20 cellular contexts compared by ENCODE assay signal in the genomic region with DNA sequence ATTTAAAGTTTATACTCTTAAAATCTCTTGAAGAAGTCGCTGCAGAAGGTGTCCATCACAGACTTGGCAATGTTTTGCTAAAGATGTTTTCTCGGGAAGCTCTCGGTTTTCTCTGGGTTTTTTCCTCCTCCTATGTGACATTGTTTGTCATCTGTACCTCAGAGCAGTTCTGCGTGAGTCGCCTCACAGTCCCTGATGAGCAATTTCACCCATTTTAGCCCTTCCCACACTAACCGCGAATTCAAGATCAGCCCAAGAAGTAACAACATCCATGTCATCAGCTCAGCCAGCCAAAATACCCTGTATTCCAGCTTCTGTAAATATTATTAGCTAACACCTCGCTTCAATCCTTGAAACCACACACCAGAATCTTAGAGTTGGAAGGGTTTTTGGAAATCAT.
A peak's percentile ranks its signal among the peaks of the same experiment; 100 is the strongest.
DNase-seq lines count a peak whose midpoint lies in the region; ATAC-seq and TF ChIP-seq lines count a peak whose summit lies in the region.
"Had no signal": no experiment of that assay in that cellular context is flagged by ENCODE, and none has a peak within 500 bp of the region (broad histone marks: within the 10 kb centered on the region; RNA-seq: fewer than 3 reads in every experiment).

No MANE protein-coding gene starts in this region.

- no peaks in the 10 kb centered on the region for H3K4me1 ChIP-seq in effector memory CD4-positive, alpha-beta T cell (ENCODE audit: control insufficient read depth, insufficient read depth, low read length, poor library complexity, severe bottlenecking)
- H3K4me1 ChIP-seq: gastroesophageal sphincter, left ventricle myocardium inferior, tibial nerve had no signal

- peaks cover 10% of the 10 kb centered on the region for H3K9me3 Mint-ChIP-seq in activated T-helper 17 cell treated with anti-CD3 and anti-CD28 coated beads, Interleukin-2, amount 50 U/mL, for 72 hours

- H3K27ac ChIP-seq in brain microvascular endothelial cell: no peak overlapping the region
- H3K27ac ChIP-seq in effector memory CD4-positive, alpha-beta T cell (ENCODE audit: insufficient read depth, low read length, poor library complexity, severe bottlenecking): no peak overlapping the region
- H3K27ac ChIP-seq: gastroesophageal sphincter, left ventricle myocardium inferior, ovary, tibial nerve had no signal

- no peaks in the 10 kb centered on the region for H3K27me3 Mint-ChIP-seq in activated T-helper 17 cell treated with anti-CD3 and anti-CD28 coated beads, Interleukin-2, amount 50 U/mL, for 72 hours
- H3K27me3 Mint-ChIP-seq: activated naive CD4-positive, alpha-beta T cell treated with anti-CD3 and anti-CD28 coated beads, Interleukin-2, amount 10 ng/mL, durations not matched to agents 7 days and 5 days; T-helper 17 cell had no signal

- H3K4me3 ChIP-seq in brain microvascular endothelial cell (ENCODE audit: low read depth, low read length): no peak overlapping the region
- H3K4me3 ChIP-seq in effector memory CD4-positive, alpha-beta T cell (ENCODE audit: insufficient read depth, low read depth, low read length, poor library complexity, severe bottlenecking): no peak overlapping the region
- H3K4me3 ChIP-seq: gastroesophageal sphincter, left ventricle myocardium inferior, ovary, tibial nerve had no signal

- DNase-seq in brain microvascular endothelial cell (no peak), GOT3 (lab: John Stamatoyannopoulos, UW) (no peak), NCI-H187 treated with DMSO at 0.1 percent for 48 hours (lab: John Stamatoyannopoulos, UW) (no peak)
- no peak for DNase-seq in effector memory CD4-positive, alpha-beta T cell
- DNase-seq: activated CD4-positive, CD25-positive, alpha-beta regulatory T cell treated with anti-CD3 and anti-CD28 coated beads, Interleukin-2, amount 50 U/mL, for 72 hours; activated naive CD4-positive, alpha-beta T cell treated with anti-CD3 and anti-CD28 coated beads, Interleukin-2, amount 10 ng/mL, durations not matched to agents 7 days and 5 days; Calu3; cortex of kidney; GF-D8; left ventricle myocardium inferior; NCI-H510A; ovary; stimulated activated CD4-positive, alpha-beta T cell treated with anti-CD3 and anti-CD28 coated beads, Interleukin-4, amount 100 ng/mL, for 24 hours; T-helper 17 cell had no signal

- peak; percentile 53 for ATAC-seq in GM18519 (IDR thresholded peaks at IDR 0.05; ENCODE audit: low FRiP score, unreplicated experiment)
- ATAC-seq in GM21367 (IDR thresholded peaks at IDR 0.05; ENCODE audit: unreplicated experiment): peak; percentile 83
- ATAC-seq in HG02938 (IDR thresholded peaks at IDR 0.05; ENCODE audit: unreplicated experiment): peak; percentile 77
- ATAC-seq in activated T-helper 17 cell treated with anti-CD3 and anti-CD28 coated beads, Interleukin-2, amount 50 U/mL, for 72 hours (replicated peaks): peak; percentile 46
- ATAC-seq: gastroesophageal sphincter, T-helper 17 cell had no signal

- no peaks in the 10 kb centered on the region for H3K36me3 Mint-ChIP-seq in activated T-helper 17 cell treated with anti-CD3 and anti-CD28 coated beads, Interleukin-2, amount 50 U/mL, for 72 hours (ENCODE audit: low read depth)
- H3K36me3 Mint-ChIP-seq: activated naive CD4-positive, alpha-beta T cell treated with anti-CD3 and anti-CD28 coated beads, Interleukin-2, amount 10 ng/mL, durations not matched to agents 7 days and 5 days had no signal

- no peaks in the 10 kb centered on the region for H3K27me3 ChIP-seq in brain microvascular endothelial cell (replicated peaks)
- no peaks in the 10 kb centered on the region for H3K27me3 ChIP-seq in effector memory CD4-positive, alpha-beta T cell (replicated peaks; ENCODE audit: control insufficient read depth, insufficient read depth, low read length, poor library complexity, severe bottlenecking)
- H3K27me3 ChIP-seq: gastroesophageal sphincter, ovary, tibial nerve had no signal

- H3K9me3 ChIP-seq in effector memory CD4-positive, alpha-beta T cell (ENCODE audit: control insufficient read depth, low read length): no peaks in the 10 kb centered on the region
- H3K9me3 ChIP-seq: ovary had no signal

- no peaks in the 10 kb centered on the region for H3K4me1 Mint-ChIP-seq in activated T-helper 17 cell treated with anti-CD3 and anti-CD28 coated beads, Interleukin-2, amount 50 U/mL, for 72 hours
- H3K4me1 Mint-ChIP-seq: activated naive CD4-positive, alpha-beta T cell treated with anti-CD3 and anti-CD28 coated beads, Interleukin-2, amount 10 ng/mL, durations not matched to agents 7 days and 5 days; T-helper 17 cell had no signal

- in situ Hi-C loops in brain microvascular endothelial cell (cut with HindIII; ENCODE audit: low pct_ligation_motif_present, low sequenced_read_pairs): no loop called here

- no peak for TF ChIP-seq CTCF in brain microvascular endothelial cell (IDR thresholded peaks at IDR 0.05; ENCODE audit: low read depth, low read length, missing control alignments)

- H3K4me3 Mint-ChIP-seq in activated T-helper 17 cell treated with anti-CD3 and anti-CD28 coated beads, Interleukin-2, amount 50 U/mL, for 72 hours: no peak overlapping the region
- H3K4me3 Mint-ChIP-seq: activated naive CD4-positive, alpha-beta T cell treated with anti-CD3 and anti-CD28 coated beads, Interleukin-2, amount 10 ng/mL, durations not matched to agents 7 days and 5 days; T-helper 17 cell had no signal

- no peaks in the 10 kb centered on the region for H3K36me3 ChIP-seq in brain microvascular endothelial cell (replicated peaks)
- no peaks in the 10 kb centered on the region for H3K36me3 ChIP-seq in effector memory CD4-positive, alpha-beta T cell (ENCODE audit: control insufficient read depth, insufficient read depth, low read length)
- H3K36me3 ChIP-seq: gastroesophageal sphincter, left ventricle myocardium inferior, ovary, tibial nerve had no signal

- no peak overlapping the region for H3K27ac Mint-ChIP-seq in activated T-helper 17 cell treated with anti-CD3 and anti-CD28 coated beads, Interleukin-2, amount 50 U/mL, for 72 hours
- H3K27ac Mint-ChIP-seq: activated naive CD4-positive, alpha-beta T cell treated with anti-CD3 and anti-CD28 coated beads, Interleukin-2, amount 10 ng/mL, durations not matched to agents 7 days and 5 days; T-helper 17 cell had no signal
